In genomic region chr15:48244923-48245322, GRCh38 we compare ENCODE assay signal across 22 cellular contexts. TPM values are rescaled to one million over a fixed set of nuclear protein-coding genes. Genes with fewer than 3 reads are reported as not detected.
DNase-seq lines count a peak whose midpoint lies in the region; ATAC-seq and TF ChIP-seq lines count a peak whose summit lies in the region.
"Had no signal": no experiment of that assay in that cellular context is flagged by ENCODE, and none has a peak within 500 bp of the region (broad histone marks: within the 10 kb centered on the region; RNA-seq: fewer than 3 reads in every experiment).

No MANE protein-coding gene starts in this region.

- intact Hi-C loops in mammary epithelial cell (cut with micrococcal nuclease) = no loop called here
- intact Hi-C loops in left ventricle myocardium inferior (cut with micrococcal nuclease) = no loop called here
- intact Hi-C loops in thyroid gland (cut with DNase I) = loop anchor here (10.0 kb wide), 1 partner anchor 1050 kb away; no protein-coding TSS in a partner anchor

- in situ Hi-C loops in mammary epithelial cell (cut with MboI; ENCODE audit: low sequenced_read_pairs in 2 of 2) = loop anchor here in 1 of 2 donors (10.0 kb wide), 1 partner anchor 140 kb away; no protein-coding TSS in a partner anchor

- no peak overlapping the region for H2AFZ ChIP-seq in mammary epithelial cell (ENCODE audit: low read depth, low read length)

- no peaks in the 10 kb centered on the region for H3K9me3 ChIP-seq in mammary epithelial cell (replicated peaks; ENCODE audit: insufficient read depth, low read length)
- H3K9me3 ChIP-seq in left ventricle myocardium inferior (replicated peaks) = no peaks in the 10 kb centered on the region
- H3K9me3 ChIP-seq in SJCRH30 (replicated peaks) = no peaks in the 10 kb centered on the region
- no peaks in the 10 kb centered on the region for H3K9me3 ChIP-seq in thyroid gland

- dilution Hi-C loops in mammary epithelial cell (cut with HindIII; ENCODE audit: low sequenced_read_pairs) = no loop called here

- peaks cover 5% of the 10 kb centered on the region for H3K27me3 ChIP-seq in mammary epithelial cell (ENCODE audit: insufficient read depth, low read length)
- H3K27me3 ChIP-seq in foreskin keratinocyte = no peaks in the 10 kb centered on the region
- H3K27me3 ChIP-seq in left ventricle myocardium inferior (ENCODE audit: low read depth) = peaks cover 38% of the 10 kb centered on the region
- H3K27me3 ChIP-seq in SJCRH30 = no peaks in the 10 kb centered on the region
- no peaks in the 10 kb centered on the region for H3K27me3 ChIP-seq in thyroid gland
- H3K27me3 ChIP-seq: brain microvascular endothelial cell had no signal

- H3K4me2 ChIP-seq in mammary epithelial cell (ENCODE audit: insufficient read depth, low read depth, low read length) = no peak overlapping the region

- no peaks in the 10 kb centered on the region for H3K36me3 ChIP-seq in mammary epithelial cell (ENCODE audit: insufficient read depth, low read length)
- H3K36me3 ChIP-seq in left ventricle myocardium inferior = no peaks in the 10 kb centered on the region
- no peaks in the 10 kb centered on the region for H3K36me3 ChIP-seq in SJCRH30
- H3K36me3 ChIP-seq in thyroid gland = no peaks in the 10 kb centered on the region
- H3K36me3 ChIP-seq: brain microvascular endothelial cell had no signal

- no peaks in the 10 kb centered on the region for H3K4me1 ChIP-seq in mammary epithelial cell (ENCODE audit: insufficient read depth, low read length)
- H3K4me1 ChIP-seq in foreskin keratinocyte = no peaks in the 10 kb centered on the region
- H3K4me1 ChIP-seq in left ventricle myocardium inferior = no peaks in the 10 kb centered on the region
- no peaks in the 10 kb centered on the region for H3K4me1 ChIP-seq in SJCRH30
- H3K4me1 ChIP-seq in thyroid gland = peaks cover 4 to 9% of the 10 kb centered on the region in 2 donors

- no TSS peak for BruUV-seq in mammary epithelial cell (replicated peaks; lab: Mats Ljungman, UMichigan)

- DNase-seq in GM03348 (ENCODE audit: low spot score) (peak; percentile 23), MV-4-11 (lab: John Stamatoyannopoulos, UW) (peak; percentile 84), mammary epithelial cell (peak; percentile 44), foreskin keratinocyte (peak; percentile 67 to 83), left ventricle myocardium inferior (no peak), SJCRH30 (no peak), thyroid gland (no peak)
- no peak for DNase-seq in stimulated activated CD4-positive, alpha-beta T cell treated with anti-CD3 and anti-CD28 coated beads, Interleukin-1b, Interleukin-23, amount 100 ng/mL, for 48 hours
- DNase-seq: activated B cell treated with CpG ODN at 0.5 μM for 24 hours; activated CD8-positive, alpha-beta T cell treated with anti-CD3 and anti-CD28 coated beads for 36 hours; activated T-cell treated with anti-CD3 and anti-CD28 coated beads, Interleukin-2, amount 50 U/mL, for 48 hours; brain microvascular endothelial cell; MM.1S; NCI-H2081; stimulated activated CD4-positive, alpha-beta T cell treated with anti-CD3 and anti-CD28 coated beads, Interleukin-4, amount 100 ng/mL, for 24 hours had no signal

- WGBS in mammary epithelial cell (ENCODE audit: low coverage, missing lambda C conversion rate) = 33% methylated on average over 1 of the region's 1 CpG
- 83 to 97% methylated on average over 1 of the region's 1 CpG for WGBS in thyroid gland, 2 donors

- no peak overlapping the region for H3K9ac ChIP-seq in mammary epithelial cell (ENCODE audit: insufficient read depth, low read length)

- CTCF ChIA-PET in mammary epithelial cell (lab: Charles Lee; ENCODE audit: low non-redundant PET) = no interaction called here

- no peak for TF ChIP-seq CTCF in mammary epithelial cell (conservative IDR thresholded peaks at IDR 0.05 in 1 of 2, IDR thresholded peaks at IDR 0.05 in 1 of 2; ENCODE audit: extremely low read depth in 1 of 2, insufficient read depth in 1 of 2, low read depth in 1 of 2, low read length in 2 of 2)
- TF ChIP-seq CTCF in foreskin keratinocyte (conservative IDR thresholded peaks at IDR 0.05) = no peak
- TF ChIP-seq CTCF in left ventricle myocardium inferior (IDR thresholded peaks at IDR 0.05; ENCODE audit: borderline replicate concordance) = no peak
- TF ChIP-seq CTCF in thyroid gland (IDR thresholded peaks at IDR 0.05) = no peak

- ATAC-seq in foreskin keratinocyte = peak; percentile 76
- ATAC-seq: activated CD8-positive, alpha-beta T cell treated with anti-CD3 and anti-CD28 coated beads for 36 hours; GM12878; left lobe of liver had no signal

- H3K4me3 ChIP-seq in mammary epithelial cell (replicated peaks in 1 of 3; ENCODE audit: insufficient read depth in 1 of 3, low read depth in 2 of 3, low read length in 3 of 3) (no peak overlapping the region), left ventricle myocardium inferior (no peak overlapping the region), SJCRH30 (no peak overlapping the region), thyroid gland (replicated peaks in 1 of 3) (no peak overlapping the region)
- H3K4me3 ChIP-seq: GM12878 had no signal

- H4K20me1 ChIP-seq in mammary epithelial cell (ENCODE audit: insufficient read depth, low read length) = no peaks in the 10 kb centered on the region

- H3K27ac ChIP-seq in mammary epithelial cell (ENCODE audit: insufficient read depth, low read depth, low read length) (no peak overlapping the region), foreskin keratinocyte (no peak overlapping the region), left ventricle myocardium inferior (replicated peaks) (no peak overlapping the region), SJCRH30 (no peak overlapping the region), thyroid gland (no peak overlapping the region)
- H3K27ac ChIP-seq: brain microvascular endothelial cell had no signal

- TF ChIP-seq POLR2A in thyroid gland (IDR thresholded peaks at IDR 0.05) = no peak

- H3K79me2 ChIP-seq in mammary epithelial cell (ENCODE audit: insufficient read depth, low read length) = no peaks in the 10 kb centered on the region

RNA-seq across cellular contexts. Expression of gene SLC12A1, which starts 38.8 kb away (rescaled TPM):
- total RNA-seq in mammary epithelial cell (not detected), foreskin keratinocyte (not detected in 2 replicates), left ventricle myocardium inferior (not detected), thyroid gland (not detected)
- polyA plus RNA-seq in mammary epithelial cell (not detected), foreskin keratinocyte (not detected in 2 replicates)
- polyA minus RNA-seq in mammary epithelial cell = not detected
- total RNA-seq in SJCRH30 (2014; rRNA removed; shearing (Covaris generic)) = not detected in 2 replicates
- total RNA-seq: activated B cell treated with CpG ODN at 0.5 μM for 24 hours; activated CD8-positive, alpha-beta T cell treated with anti-CD3 and anti-CD28 coated beads for 36 hours; left lobe of liver; myocyte; osteocyte; skeletal muscle tissue; subcutaneous adipose tissue; T-helper 1 cell treated with Interleukin-12 subunit alpha and Interleukin-12 subunit beta and Interleukin-4 antibody, amounts not matched to agents 30 ng/mL and 1 ng/mL, for 36 hours had no signal
- polyA plus RNA-seq: GM12878 had no signal

RNA-seq across cellular contexts. Expression of gene CTXN2, which starts 53.5 kb away (rescaled TPM):
- total RNA-seq in mammary epithelial cell (not detected), foreskin keratinocyte (not detected in 2 replicates), left ventricle myocardium inferior (not detected), thyroid gland (not detected)
- polyA plus RNA-seq in mammary epithelial cell (not detected), foreskin keratinocyte (not detected in 2 replicates)
- not detected for polyA minus RNA-seq in mammary epithelial cell
- total RNA-seq in SJCRH30 (2014; rRNA removed; shearing (Covaris generic)) = not detected in 2 replicates
- total RNA-seq: activated B cell treated with CpG ODN at 0.5 μM for 24 hours; activated CD8-positive, alpha-beta T cell treated with anti-CD3 and anti-CD28 coated beads for 36 hours; left lobe of liver; myocyte; osteocyte; skeletal muscle tissue; subcutaneous adipose tissue; T-helper 1 cell treated with Interleukin-12 subunit alpha and Interleukin-12 subunit beta and Interleukin-4 antibody, amounts not matched to agents 30 ng/mL and 1 ng/mL, for 36 hours had no signal

Comparison
In these comparisons a context has a peak if more than half of its experiments do, and no peak if none do; other contexts are left out.
1. DNase-seq: peak in GM03348 (single experiment), MV-4-11 (single experiment), mammary epithelial cell (single experiment) and foreskin keratinocyte (2 of 2); none in left ventricle myocardium inferior (single experiment), SJCRH30 (0 of 2), stimulated activated CD4-positive, alpha-beta T cell treated with anti-CD3 and anti-CD28 coated beads, Interleukin-1b, Interleukin-23, amount 100 ng/mL, for 48 hours (single experiment) and thyroid gland (0 of 2).